ENCODE assay signal across 15 cellular contexts in genomic region chr9:120698766-120699165, GRCh38. TPM values are rescaled to one million over a fixed set of nuclear protein-coding genes. Genes with fewer than 3 reads are reported as not detected.
DNase-seq lines count a peak whose midpoint lies in the region; ATAC-seq and TF ChIP-seq lines count a peak whose summit lies in the region.
"Had no signal": no experiment of that assay in that cellular context is flagged by ENCODE, and none has a peak within 500 bp of the region (broad histone marks: within the 10 kb centered on the region; RNA-seq: fewer than 3 reads in every experiment).

No MANE protein-coding gene starts in this region.

- no peaks in the 10 kb centered on the region for H3K36me3 Mint-ChIP-seq in activated T-cell treated with anti-CD3 and anti-CD28 coated beads, Interleukin-2, amount 50 U/mL, for 24 hours (ENCODE audit: low read depth)

- peak; percentile 51 for DNase-seq in Caki2 (ENCODE audit: low read depth)
- peak; percentile 47 for DNase-seq in NCI-H2029 (lab: John Stamatoyannopoulos, UW)
- peak; percentile 21 for DNase-seq in adipocyte (ENCODE audit: low read depth)
- no peak for DNase-seq in activated T-cell treated with anti-CD3 and anti-CD28 coated beads, Interleukin-2, amount 50 U/mL, for 24 hours
- DNase-seq in adrenal gland = no peak
- no peak for DNase-seq in activated CD4-positive, alpha-beta T cell treated with anti-CD3 and anti-CD28 coated beads for 1 hour
- DNase-seq: activated B cell treated with CpG ODN at 0.5 μM for 24 hours; activated CD8-positive, alpha-beta memory T cell treated with anti-CD3 and anti-CD28 coated beads, Interleukin-2, amount 10 ng/mL, durations not matched to agents 7 days and 5 days; activated naive CD4-positive, alpha-beta T cell treated with Interleukin-2 at 50 U/mL for 16 hours; PC-9; stimulated activated CD4-positive, alpha-beta T cell treated with anti-CD3 and anti-CD28 coated beads, Interleukin-4, amount 100 ng/mL, for 4 hours; T-cell; upper lobe of right lung had no signal

- no peaks in the 10 kb centered on the region for H3K27me3 Mint-ChIP-seq in activated T-cell treated with anti-CD3 and anti-CD28 coated beads, Interleukin-2, amount 50 U/mL, for 24 hours
- H3K27me3 Mint-ChIP-seq: activated B cell treated with CpG ODN at 0.5 μM for 24 hours; activated CD8-positive, alpha-beta memory T cell treated with anti-CD3 and anti-CD28 coated beads, Interleukin-2, amount 10 ng/mL, durations not matched to agents 7 days and 5 days; T-cell had no signal

- H3K27ac ChIP-seq in layer of hippocampus (ENCODE audit: low read depth, low read length) (peak overlapping the region; percentile 21), adrenal gland (no peak overlapping the region)
- H3K27ac ChIP-seq: PC-9, upper lobe of right lung had no signal

- H3K27me3 ChIP-seq in adipocyte (replicated peaks; ENCODE audit: control insufficient read depth, insufficient read depth, low read length) (no peaks in the 10 kb centered on the region), layer of hippocampus (ENCODE audit: control insufficient read depth, insufficient read depth, low read length) (no peaks in the 10 kb centered on the region), adrenal gland (no peaks in the 10 kb centered on the region)
- H3K27me3 ChIP-seq: upper lobe of right lung had no signal

- H3K27ac Mint-ChIP-seq in activated T-cell treated with anti-CD3 and anti-CD28 coated beads, Interleukin-2, amount 50 U/mL, for 24 hours = no peak overlapping the region
- H3K27ac Mint-ChIP-seq: activated B cell treated with CpG ODN at 0.5 μM for 24 hours; activated CD8-positive, alpha-beta memory T cell treated with anti-CD3 and anti-CD28 coated beads, Interleukin-2, amount 10 ng/mL, durations not matched to agents 7 days and 5 days; T-cell had no signal

- H3K4me3 Mint-ChIP-seq in activated T-cell treated with anti-CD3 and anti-CD28 coated beads, Interleukin-2, amount 50 U/mL, for 24 hours = no peak overlapping the region
- H3K4me3 Mint-ChIP-seq: activated B cell treated with CpG ODN at 0.5 μM for 24 hours; activated CD8-positive, alpha-beta memory T cell treated with anti-CD3 and anti-CD28 coated beads, Interleukin-2, amount 10 ng/mL, durations not matched to agents 7 days and 5 days; T-cell had no signal

- H3K4me3 ChIP-seq in adipocyte (ENCODE audit: low read length) = no peak overlapping the region
- H3K4me3 ChIP-seq in adrenal gland = no peak overlapping the region
- H3K4me3 ChIP-seq: PC-9, upper lobe of right lung had no signal

- H3K4me1 Mint-ChIP-seq in activated T-cell treated with anti-CD3 and anti-CD28 coated beads, Interleukin-2, amount 50 U/mL, for 24 hours (ENCODE audit: low read depth) = peaks cover 30% of the 10 kb centered on the region

- TF ChIP-seq POLR2A in adrenal gland (IDR thresholded peaks at IDR 0.05) = no peak

- ATAC-seq in HG03025 (IDR thresholded peaks at IDR 0.05; ENCODE audit: low FRiP score, unreplicated experiment) = no peak
- ATAC-seq: activated CD8-positive, alpha-beta memory T cell treated with anti-CD3 and anti-CD28 coated beads, Interleukin-2, amount 10 ng/mL, durations not matched to agents 7 days and 5 days; T-cell; upper lobe of right lung had no signal

- H3K9ac ChIP-seq in adipocyte (ENCODE audit: low read length) = no peak overlapping the region

- H3K36me3 ChIP-seq in adipocyte (ENCODE audit: control insufficient read depth, insufficient read depth, low read length, severe bottlenecking) = peaks cover 12% of the 10 kb centered on the region
- no peaks in the 10 kb centered on the region for H3K36me3 ChIP-seq in adrenal gland (replicated peaks in 1 of 2)

- 26 to 49% (median 44%) methylated on average over 2 of the region's 2 CpGs for WGBS in adrenal gland, 4 donors

- in situ Hi-C loops in Caki2 (cut with HindIII; ENCODE audit: low pct_unique_long_range_greater_than_20kb, low sequenced_read_pairs) = no loop called here

- no peak for TF ChIP-seq CTCF in adrenal gland (IDR thresholded peaks at IDR 0.05)

- intact Hi-C loops in adrenal gland (cut with DNase I) = no loop called here

- no peaks in the 10 kb centered on the region for H3K9me3 ChIP-seq in adipocyte (ENCODE audit: control insufficient read depth, low read length)
- no peaks in the 10 kb centered on the region for H3K9me3 ChIP-seq in adrenal gland (replicated peaks in 1 of 3)
- H3K9me3 ChIP-seq: upper lobe of right lung had no signal

- H3K4me1 ChIP-seq in adipocyte (ENCODE audit: control insufficient read depth, insufficient read depth, low read length) = peaks cover 14% of the 10 kb centered on the region
- H3K4me1 ChIP-seq in adrenal gland (replicated peaks in 1 of 2) = peaks cover 9 to 21% of the 10 kb centered on the region in 2 donors

- no peaks in the 10 kb centered on the region for H3K9me3 Mint-ChIP-seq in activated T-cell treated with anti-CD3 and anti-CD28 coated beads, Interleukin-2, amount 50 U/mL, for 24 hours
- H3K9me3 Mint-ChIP-seq: activated B cell treated with CpG ODN at 0.5 μM for 24 hours, T-cell had no signal

RNA-seq across cellular contexts. Expression of gene MEGF9, which starts 15.5 kb away (rescaled TPM):
- 21.6 and 28.4 TPM in 2 replicates for total RNA-seq in Caki2 (2014; rRNA removed; shearing (Covaris generic); ENCODE audit: low replicate concordance)
- 10 to 100 TPM; 13.9 to 28.5 (median 22.4) TPM for total RNA-seq in adrenal gland
- 10 to 100 TPM in 1 of 3 donors, 1 to 10 TPM in 2; 3.9 to 22.4 (median 4.3) TPM for polyA plus RNA-seq in adrenal gland

Comparison
In these comparisons a context has a peak if more than half of its experiments do, and no peak if none do; other contexts are left out.
1. DNase-seq: peak in Caki2 (single experiment), NCI-H2029 (single experiment) and adipocyte (single experiment); none in activated T-cell treated with anti-CD3 and anti-CD28 coated beads, Interleukin-2, amount 50 U/mL, for 24 hours (single experiment), adrenal gland (0 of 7) and activated CD4-positive, alpha-beta T cell treated with anti-CD3 and anti-CD28 coated beads for 1 hour (single experiment).